In genomic region chr1:30277415-30277814, GRCh38 we compare ENCODE assay signal across 28 cellular contexts.
"Had no signal": no experiment of that assay in that cellular context is flagged by ENCODE, and none has a peak within 500 bp of the region (broad histone marks: within the 10 kb centered on the region; RNA-seq: fewer than 3 reads in every experiment).

No MANE protein-coding gene starts in this region.

- H3K4me1 Mint-ChIP-seq: mesothelial cell of epicardium; stimulated activated memory B cell treated with anti-CD40 and anti-IgM and Interleukin-4, amounts not matched to agents 10 μg/mL and 1 μg/mL and 100 μg/mL, for 72 hours had no signal

- H3K9me3 ChIP-seq: left ventricle myocardium inferior, neutrophil, upper lobe of left lung, uterus had no signal

- H3K4me1 ChIP-seq: left ventricle myocardium inferior, neural progenitor cell, parathyroid adenoma, tibial nerve, upper lobe of left lung, uterus had no signal

- H3K27me3 Mint-ChIP-seq: progenitor cell of endocrine pancreas had no signal

- H3K27me3 ChIP-seq: neural progenitor cell, tibial nerve, upper lobe of left lung, uterus had no signal

- H3K4me3 ChIP-seq: left ventricle myocardium inferior, lung, neural progenitor cell, skin epidermis, tibial nerve, upper lobe of left lung, uterus had no signal

- H3K4me3 Mint-ChIP-seq: immature natural killer cell; mesothelial cell of epicardium; naive B cell; natural killer cell; nephron progenitor cell; neural progenitor cell; stimulated activated memory B cell treated with anti-CD40 and anti-IgM and Interleukin-4, amounts not matched to agents 10 μg/mL and 1 μg/mL and 100 μg/mL, for 72 hours; stimulated activated naive CD8-positive, alpha-beta T cell treated with anti-CD3 and anti-CD28 coated beads, Interleukin-15, amount 100 ng/mL, for 72 hours had no signal

- ATAC-seq: natural killer cell; right cardiac atrium; sciatic nerve; stimulated activated memory B cell treated with anti-CD40 and anti-IgM and Interleukin-4, amounts not matched to agents 10 μg/mL and 1 μg/mL and 100 μg/mL, for 72 hours; stimulated activated naive CD8-positive, alpha-beta T cell treated with anti-CD3 and anti-CD28 coated beads, Interleukin-15, amount 100 ng/mL, for 72 hours had no signal

- DNase-seq: hypothalamus; immature natural killer cell; left ventricle myocardium inferior; mesendoderm; naive B cell; natural killer cell; nephron progenitor cell; occipital lobe; right cardiac atrium; stimulated activated CD4-positive, alpha-beta T cell treated with anti-CD3 and anti-CD28 coated beads, Interleukin-12 subunit alpha, Interleukin-12 subunit beta, amount 100 ng/mL, for 4 hours; stimulated activated CD4-positive, alpha-beta T cell treated with anti-CD3 and anti-CD28 coated beads, Interleukin-15, amount 100 ng/mL, for 24 hours; stimulated activated CD4-positive, alpha-beta T cell treated with anti-CD3 and anti-CD28 coated beads, Interleukin-2, amount 100 ng/mL, for 24 hours; stimulated activated CD4-positive, alpha-beta T cell treated with anti-CD3 and anti-CD28 coated beads, Interleukin-4, amount 100 ng/mL, for 24 hours; stimulated activated naive CD4-positive, alpha-beta T cell treated with Interleukin-2 at 50 U/mL for 16 hours; substantia nigra; upper lobe of left lung; uterus had no signal

- H3K27ac Mint-ChIP-seq: mesothelial cell of epicardium; naive B cell; natural killer cell; nephron progenitor cell; neural progenitor cell; progenitor cell of endocrine pancreas; stimulated activated memory B cell treated with anti-CD40 and anti-IgM and Interleukin-4, amounts not matched to agents 10 μg/mL and 1 μg/mL and 100 μg/mL, for 72 hours; stimulated activated naive CD8-positive, alpha-beta T cell treated with anti-CD3 and anti-CD28 coated beads, Interleukin-15, amount 100 ng/mL, for 72 hours had no signal

- H3K27ac ChIP-seq: left ventricle myocardium inferior, neural progenitor cell, neutrophil, parathyroid adenoma, skin epidermis, tibial nerve, upper lobe of left lung, uterus had no signal

- H3K36me3 Mint-ChIP-seq: mesothelial cell of epicardium; naive B cell; neural progenitor cell; stimulated activated memory B cell treated with anti-CD40 and anti-IgM and Interleukin-4, amounts not matched to agents 10 μg/mL and 1 μg/mL and 100 μg/mL, for 72 hours had no signal

- H3K9me3 Mint-ChIP-seq: mesothelial cell of epicardium; natural killer cell; nephron progenitor cell; neural progenitor cell; stimulated activated memory B cell treated with anti-CD40 and anti-IgM and Interleukin-4, amounts not matched to agents 10 μg/mL and 1 μg/mL and 100 μg/mL, for 72 hours; stimulated activated naive CD8-positive, alpha-beta T cell treated with anti-CD3 and anti-CD28 coated beads, Interleukin-15, amount 100 ng/mL, for 72 hours had no signal

- H3K36me3 ChIP-seq: left ventricle myocardium inferior, neural progenitor cell, neutrophil, tibial nerve, upper lobe of left lung, uterus had no signal
